ENCODE assay signal across 15 cellular contexts in genomic region chr20:50521709-50522674, GRCh38. TPM values are rescaled to one million over a fixed set of nuclear protein-coding genes. Genes with fewer than 3 reads are reported as not detected.
DNase-seq lines count a peak whose midpoint lies in the region; ATAC-seq and TF ChIP-seq lines count a peak whose summit lies in the region.
"Had no signal": no experiment of that assay in that cellular context is flagged by ENCODE, and none has a peak within 500 bp of the region (broad histone marks: within the 10 kb centered on the region; RNA-seq: fewer than 3 reads in every experiment).

No MANE protein-coding gene starts in this region.

- H3K4me3 Mint-ChIP-seq in activated T-cell treated with anti-CD3 and anti-CD28 coated beads, Interleukin-2, amount 50 U/mL, for 24 hours = no peak overlapping the region
- H3K4me3 Mint-ChIP-seq in stimulated activated effector memory CD8-positive, alpha-beta T cell treated with anti-CD3 and anti-CD28 coated beads, Interleukin-12 subunit alpha, Interleukin-12 subunit beta, amount 100 ng/mL, for 72 hours = peak overlapping the region; percentile 94
- H3K4me3 Mint-ChIP-seq: WTC11 had no signal

- no peaks in the 10 kb centered on the region for H3K9me3 ChIP-seq in PC-3 (ENCODE audit: low read length)
- no peaks in the 10 kb centered on the region for H3K9me3 ChIP-seq in adipocyte (ENCODE audit: control insufficient read depth, low read length)
- H3K9me3 ChIP-seq in gastrocnemius medialis = no peaks in the 10 kb centered on the region
- H3K9me3 ChIP-seq: ovary had no signal

- no peaks in the 10 kb centered on the region for H3K36me3 ChIP-seq in PC-3 (ENCODE audit: low read depth, low read length)
- H3K36me3 ChIP-seq in adipocyte (ENCODE audit: control insufficient read depth, insufficient read depth, low read length, severe bottlenecking) = peaks cover 3% of the 10 kb centered on the region
- no peaks in the 10 kb centered on the region for H3K36me3 ChIP-seq in gastrocnemius medialis
- H3K36me3 ChIP-seq: ovary had no signal

- peaks cover 52% of the 10 kb centered on the region for H3K36me3 Mint-ChIP-seq in activated T-cell treated with anti-CD3 and anti-CD28 coated beads, Interleukin-2, amount 50 U/mL, for 24 hours (ENCODE audit: low read depth)
- peaks cover 69% of the 10 kb centered on the region for H3K36me3 Mint-ChIP-seq in stimulated activated effector memory CD8-positive, alpha-beta T cell treated with anti-CD3 and anti-CD28 coated beads, Interleukin-12 subunit alpha, Interleukin-12 subunit beta, amount 100 ng/mL, for 72 hours
- H3K36me3 Mint-ChIP-seq: WTC11 had no signal

- intact Hi-C loops in PC-3 (cut with micrococcal nuclease) (no loop called here), gastrocnemius medialis (cut with DNase I; ENCODE audit: low total_unique reads) (no loop called here)

- peaks cover 31% of the 10 kb centered on the region for H3K4me1 ChIP-seq in PC-3 (ENCODE audit: insufficient read depth, low read length)
- H3K4me1 ChIP-seq in adipocyte (ENCODE audit: control insufficient read depth, insufficient read depth, low read length) = peaks cover 63% of the 10 kb centered on the region
- H3K4me1 ChIP-seq in gastrocnemius medialis = peaks cover 68 to 76% of the 10 kb centered on the region in 2 donors

- POLR2A ChIA-PET in PC-3 (lab: Charles Lee; ENCODE audit: unreplicated experiment) = interaction anchor here (0.7 kb wide), 1 partner anchor 17 kb away, joined by 4 read pairs; no protein-coding TSS in a partner anchor

- no peak overlapping the region for H3K9ac ChIP-seq in PC-3 (ENCODE audit: low read length)
- peak overlapping the region; percentile 63 for H3K9ac ChIP-seq in adipocyte (ENCODE audit: low read length)

- H3K27ac ChIP-seq in PC-3 (ENCODE audit: low read length) (no peak overlapping the region), gastrocnemius medialis (no peak overlapping the region)
- H3K27ac ChIP-seq: ovary had no signal

- no peaks in the 10 kb centered on the region for H3K27me3 ChIP-seq in PC-3 (ENCODE audit: low read length)
- no peaks in the 10 kb centered on the region for H3K27me3 ChIP-seq in adipocyte (replicated peaks; ENCODE audit: control insufficient read depth, insufficient read depth, low read length)
- no peaks in the 10 kb centered on the region for H3K27me3 ChIP-seq in gastrocnemius medialis
- H3K27me3 ChIP-seq: ovary had no signal

- ATAC-seq in PC-3 (peak; percentile 78), HG02885 (IDR thresholded peaks at IDR 0.05; ENCODE audit: poor library complexity, unreplicated experiment) (no peak), gastrocnemius medialis (no peak)
- no peak for ATAC-seq in stimulated activated effector memory CD8-positive, alpha-beta T cell treated with anti-CD3 and anti-CD28 coated beads, Interleukin-12 subunit alpha, Interleukin-12 subunit beta, amount 100 ng/mL, for 72 hours
- ATAC-seq: WTC11 had no signal

- CTCF ChIA-PET in PC-3 (lab: Charles Lee) = interaction anchor here (0.5 to 0.7 kb wide), 3 partner anchors 19 to 227 kb away, joined by 3 to 4 read pairs (median 3); no protein-coding TSS in a partner anchor

- no peaks in the 10 kb centered on the region for H3F3A ChIP-seq in PC-3 (ENCODE audit: low read length, unreplicated experiment)

- H3K9me2 ChIP-seq in PC-3 (replicated peaks; ENCODE audit: low read length) = no peaks in the 10 kb centered on the region

- H3K4me3 ChIP-seq in PC-3 (ENCODE audit: low read length) (no peak overlapping the region), adipocyte (ENCODE audit: low read length) (peak overlapping the region; percentile 53), gastrocnemius medialis (no peak overlapping the region)
- H3K4me3 ChIP-seq: lung, ovary had no signal

- no peaks in the 10 kb centered on the region for H3K9me3 Mint-ChIP-seq in activated T-cell treated with anti-CD3 and anti-CD28 coated beads, Interleukin-2, amount 50 U/mL, for 24 hours
- H3K9me3 Mint-ChIP-seq in stimulated activated effector memory CD8-positive, alpha-beta T cell treated with anti-CD3 and anti-CD28 coated beads, Interleukin-12 subunit alpha, Interleukin-12 subunit beta, amount 100 ng/mL, for 72 hours = no peaks in the 10 kb centered on the region
- H3K9me3 Mint-ChIP-seq: WTC11 had no signal

- TF ChIP-seq CTCF in PC-3 (conservative IDR thresholded peaks at IDR 0.05; ENCODE audit: low read depth, low read length) (no peak), gastrocnemius medialis (IDR thresholded peaks at IDR 0.05 in 4 of 5, conservative IDR thresholded peaks at IDR 0.05 in 1 of 5) (no peak)

- peaks cover 69% of the 10 kb centered on the region for H3K4me1 Mint-ChIP-seq in activated T-cell treated with anti-CD3 and anti-CD28 coated beads, Interleukin-2, amount 50 U/mL, for 24 hours (ENCODE audit: low read depth)
- H3K4me1 Mint-ChIP-seq in stimulated activated effector memory CD8-positive, alpha-beta T cell treated with anti-CD3 and anti-CD28 coated beads, Interleukin-12 subunit alpha, Interleukin-12 subunit beta, amount 100 ng/mL, for 72 hours = peaks cover 65% of the 10 kb centered on the region

- peak overlapping the region; percentile 96 for H3K27ac Mint-ChIP-seq in activated T-cell treated with anti-CD3 and anti-CD28 coated beads, Interleukin-2, amount 50 U/mL, for 24 hours
- peak overlapping the region; percentile 95 for H3K27ac Mint-ChIP-seq in stimulated activated effector memory CD8-positive, alpha-beta T cell treated with anti-CD3 and anti-CD28 coated beads, Interleukin-12 subunit alpha, Interleukin-12 subunit beta, amount 100 ng/mL, for 72 hours

- H2AFZ ChIP-seq in PC-3 (ENCODE audit: low read length) = no peak overlapping the region

- TF ChIP-seq POLR2A in gastrocnemius medialis (IDR thresholded peaks at IDR 0.05) = no peak

- BruUV-seq in PC-3 (replicated peaks; lab: Mats Ljungman, UMichigan) = no TSS peak

- in situ Hi-C loops in gastrocnemius medialis (cut with MboI; ENCODE audit: low sequenced_read_pairs in 4 of 4) = no loop called here

- no peaks in the 10 kb centered on the region for H3K27me3 Mint-ChIP-seq in activated T-cell treated with anti-CD3 and anti-CD28 coated beads, Interleukin-2, amount 50 U/mL, for 24 hours

- 0 out of 2 replicates have a peak, but pooled peaks cover 23% of the 10 kb centered on the region for H4K20me1 ChIP-seq in PC-3 (ENCODE audit: low read length)

- no peak overlapping the region for H3K4me2 ChIP-seq in PC-3 (ENCODE audit: low read length)

- peaks cover 95% of the 10 kb centered on the region for H3K79me2 ChIP-seq in PC-3 (ENCODE audit: low read length)

- no peak for DNase-seq in activated T-cell treated with anti-CD3 and anti-CD28 coated beads, Interleukin-2, amount 50 U/mL, for 24 hours
- DNase-seq in activated T-cell treated with anti-CD3 and anti-CD28 coated beads, Interleukin-2, amount 50 U/mL, for 1 hour = no peak
- DNase-seq in PC-3 (no peak), adipocyte (ENCODE audit: low read depth) (no peak), gastrocnemius medialis (no peak), COLO668 (lab: John Stamatoyannopoulos, UW; ENCODE audit: unreplicated experiment) (no peak)
- no peak for DNase-seq in stimulated activated effector memory CD8-positive, alpha-beta T cell treated with anti-CD3 and anti-CD28 coated beads, Interleukin-12 subunit alpha, Interleukin-12 subunit beta, amount 100 ng/mL, for 72 hours (ENCODE audit: low spot score in 2 of 2)
- DNase-seq: activated gamma-delta T cell treated with Interleukin-2 at 50 U/mL for 16 hours, DMS53, NCI-H1048, NCI-H226, ovary had no signal

RNA-seq across cellular contexts. Expression of gene PTPN1, which starts 11.8 kb away (rescaled TPM):
- 47.2 and 47.7 TPM in 2 replicates for total RNA-seq in PC-3 (2014; rRNA removed)
- total RNA-seq in gastrocnemius medialis = 10 to 100 TPM; 21.8 to 46.8 (median 44.4) TPM
